11 cellular contexts compared by ENCODE assay signal in genomic region chr5:158422653-158423505, GRCh38.
"Had no signal": no experiment of that assay in that cellular context is flagged by ENCODE, and none has a peak within 500 bp of the region (broad histone marks: within the 10 kb centered on the region; RNA-seq: fewer than 3 reads in every experiment).

No MANE protein-coding gene starts in this region.

- DNase-seq: activated CD8-positive, alpha-beta memory T cell treated with anti-CD3 and anti-CD28 coated beads, Interleukin-2, amount 50 U/mL, for 4 hours; activated CD8-positive, alpha-beta T cell treated with anti-CD3 and anti-CD28 coated beads for 36 hours; activated naive CD8-positive, alpha-beta T cell treated with anti-CD3 and anti-CD28 coated beads, Interleukin-2, amount 10 ng/mL, durations not matched to agents 7 days and 5 days; hippocampal formation; T-helper 1 cell had no signal

- H3K4me3 Mint-ChIP-seq: activated CD8-positive, alpha-beta T cell treated with anti-CD3 and anti-CD28 coated beads for 36 hours; activated naive CD8-positive, alpha-beta T cell treated with anti-CD3 and anti-CD28 coated beads, Interleukin-2, amount 10 ng/mL, durations not matched to agents 7 days and 5 days; type B pancreatic cell had no signal

- H3K36me3 ChIP-seq: ascending aorta, cardiac muscle cell, ovary had no signal

- H3K4me2 ChIP-seq: smooth muscle cell had no signal

- H3K4me1 Mint-ChIP-seq: activated naive CD8-positive, alpha-beta T cell treated with anti-CD3 and anti-CD28 coated beads, Interleukin-2, amount 10 ng/mL, durations not matched to agents 7 days and 5 days had no signal

- H3K27ac ChIP-seq: ascending aorta, cardiac muscle cell, ovary, VCaP had no signal

- H3K36me3 Mint-ChIP-seq: activated naive CD8-positive, alpha-beta T cell treated with anti-CD3 and anti-CD28 coated beads, Interleukin-2, amount 10 ng/mL, durations not matched to agents 7 days and 5 days; type B pancreatic cell had no signal

- H3K27me3 ChIP-seq: ascending aorta, cardiac muscle cell, ovary had no signal

- H3K27ac Mint-ChIP-seq: activated CD8-positive, alpha-beta T cell treated with anti-CD3 and anti-CD28 coated beads for 36 hours; activated naive CD8-positive, alpha-beta T cell treated with anti-CD3 and anti-CD28 coated beads, Interleukin-2, amount 10 ng/mL, durations not matched to agents 7 days and 5 days had no signal

- H3K27me3 Mint-ChIP-seq: activated CD8-positive, alpha-beta T cell treated with anti-CD3 and anti-CD28 coated beads for 36 hours; activated naive CD8-positive, alpha-beta T cell treated with anti-CD3 and anti-CD28 coated beads, Interleukin-2, amount 10 ng/mL, durations not matched to agents 7 days and 5 days; type B pancreatic cell had no signal

- ATAC-seq: activated CD8-positive, alpha-beta T cell treated with anti-CD3 and anti-CD28 coated beads for 36 hours had no signal

- H3K9me3 ChIP-seq: ascending aorta, ovary had no signal

- H3K4me3 ChIP-seq: ascending aorta, cardiac muscle cell, ovary, smooth muscle cell had no signal

- H3K4me1 ChIP-seq: ascending aorta had no signal
